ENCODE assay signal across 14 cellular contexts in the genomic region with DNA sequence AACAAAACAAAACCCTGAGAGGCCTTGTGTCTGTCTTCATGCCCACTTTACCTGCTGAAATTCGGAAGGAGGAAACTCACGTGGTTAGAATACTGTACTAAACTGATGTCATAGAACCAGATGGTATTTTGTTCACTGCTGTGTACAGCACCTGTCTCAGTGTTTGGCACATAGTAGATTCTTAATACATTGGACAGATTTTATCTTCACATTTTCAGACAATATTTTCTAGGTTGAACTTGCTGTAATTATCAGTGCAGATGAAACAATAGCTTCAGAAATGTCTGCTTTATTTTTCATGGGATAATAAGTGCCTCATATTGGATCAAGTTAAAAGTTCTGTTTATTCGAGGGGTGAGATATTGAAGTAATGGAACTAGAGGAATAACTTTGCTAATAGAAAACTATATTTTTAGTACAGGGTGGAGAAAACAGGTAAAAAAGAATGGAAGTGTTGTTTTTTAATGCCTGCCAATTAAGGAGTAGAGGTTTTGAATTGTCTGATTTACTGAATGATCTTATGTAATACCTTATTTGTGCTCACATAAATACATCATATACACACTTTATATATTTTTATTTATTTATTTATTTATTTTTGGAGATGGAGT.
"Had no signal": no experiment of that assay in that cellular context is flagged by ENCODE, and none has a peak within 500 bp of the region (broad histone marks: within the 10 kb centered on the region; RNA-seq: fewer than 3 reads in every experiment).

No MANE protein-coding gene starts in this region.

- DNase-seq: activated CD4-positive, alpha-beta T cell treated with anti-CD3 and anti-CD28 coated beads, Interleukin-2, amount 50 U/mL, for 4 hours; activated effector memory CD4-positive, alpha-beta T cell treated with anti-CD3 and anti-CD28 coated beads, Interleukin-2, amount 50 U/mL, for 16 hours; central memory CD4-positive, alpha-beta T cell; effector memory CD8-positive, alpha-beta T cell; kidney; left ventricle myocardium inferior; ovary; stimulated activated CD4-positive, alpha-beta T cell treated with anti-CD3 and anti-CD28 coated beads, Interleukin-2, amount 100 ng/mL, for 48 hours; uterus had no signal

- ATAC-seq: activated CD4-positive, CD25-positive, alpha-beta regulatory T cell treated with anti-CD3 and anti-CD28 coated beads, Interleukin-2, amount 50 U/mL, for 24 hours; effector memory CD8-positive, alpha-beta T cell had no signal

- H3K27me3 ChIP-seq: ovary, uterus had no signal

- H3K4me3 Mint-ChIP-seq: dendritic cell treated with granulocyte-macrophage colony-stimulating factor and Interleukin-4, amounts not matched to agents 40 ng/mL and 50 ng/mL, for 4 days; effector memory CD8-positive, alpha-beta T cell; neural crest cell; stimulated activated naive CD8-positive, alpha-beta T cell treated with anti-CD3 and anti-CD28 coated beads, Interleukin-15, Interleukin-2, amounts not matched to agents 100 ng/mL and 50 ng/mL, for 24 hours; T-helper 2 cell treated with Interferon-gamma antibody and Interleukin-4, amounts not matched to agents 5 μg/mL and 100 μg/mL, for 36 hours had no signal

- H3K4me1 ChIP-seq: uterus had no signal

- H3K27ac Mint-ChIP-seq: dendritic cell treated with granulocyte-macrophage colony-stimulating factor and Interleukin-4, amounts not matched to agents 40 ng/mL and 50 ng/mL, for 4 days; stimulated activated naive CD8-positive, alpha-beta T cell treated with anti-CD3 and anti-CD28 coated beads, Interleukin-15, Interleukin-2, amounts not matched to agents 100 ng/mL and 50 ng/mL, for 24 hours; T-helper 2 cell treated with Interferon-gamma antibody and Interleukin-4, amounts not matched to agents 5 μg/mL and 100 μg/mL, for 36 hours had no signal

- H3K4me3 ChIP-seq: left ventricle myocardium inferior, ovary, uterus had no signal

- H3K27ac ChIP-seq: left ventricle myocardium inferior, ovary, uterus had no signal

- H3K36me3 ChIP-seq: ovary, uterus had no signal

- H3K4me1 Mint-ChIP-seq: neural crest cell had no signal

- H3K9me3 ChIP-seq: left ventricle myocardium inferior, ovary, uterus had no signal

- H3K27me3 Mint-ChIP-seq: dendritic cell treated with granulocyte-macrophage colony-stimulating factor and Interleukin-4, amounts not matched to agents 40 ng/mL and 50 ng/mL, for 4 days; effector memory CD8-positive, alpha-beta T cell; stimulated activated naive CD8-positive, alpha-beta T cell treated with anti-CD3 and anti-CD28 coated beads, Interleukin-15, Interleukin-2, amounts not matched to agents 100 ng/mL and 50 ng/mL, for 24 hours had no signal

- H3K9me3 Mint-ChIP-seq: dendritic cell treated with granulocyte-macrophage colony-stimulating factor and Interleukin-4, amounts not matched to agents 40 ng/mL and 50 ng/mL, for 4 days; effector memory CD8-positive, alpha-beta T cell; neural crest cell; stimulated activated naive CD8-positive, alpha-beta T cell treated with anti-CD3 and anti-CD28 coated beads, Interleukin-15, Interleukin-2, amounts not matched to agents 100 ng/mL and 50 ng/mL, for 24 hours; T-helper 2 cell treated with Interferon-gamma antibody and Interleukin-4, amounts not matched to agents 5 μg/mL and 100 μg/mL, for 36 hours had no signal
